In genomic region chr17:496761-497586, GRCh38 we compare ENCODE assay signal across 16 cellular contexts. TPM values are rescaled to one million over a fixed set of nuclear protein-coding genes. Genes with fewer than 3 reads are reported as not detected.
DNase-seq lines count a peak whose midpoint lies in the region; ATAC-seq and TF ChIP-seq lines count a peak whose summit lies in the region.
"Had no signal": no experiment of that assay in that cellular context is flagged by ENCODE, and none has a peak within 500 bp of the region (broad histone marks: within the 10 kb centered on the region; RNA-seq: fewer than 3 reads in every experiment).

No MANE protein-coding gene starts in this region.

- TF ChIP-seq CTCF in AG04449 (IDR thresholded peaks at IDR 0.05; ENCODE audit: insufficient read depth, low read length, missing control alignments) (no peak), MM.1S (IDR thresholded peaks at IDR 0.05; ENCODE audit: low read length) (no peak), foreskin keratinocyte (conservative IDR thresholded peaks at IDR 0.05) (no peak), RWPE1 (conservative IDR thresholded peaks at IDR 0.05; ENCODE audit: low read depth) (no peak)
- TF ChIP-seq CTCF in CD4-positive, alpha-beta T cell (IDR thresholded peaks at IDR 0.05): no peak

- H3K36me3 ChIP-seq in MM.1S (replicated peaks; ENCODE audit: insufficient read depth, low read length): no peaks in the 10 kb centered on the region
- H3K36me3 ChIP-seq: heart right ventricle, SJCRH30 had no signal

- no peaks in the 10 kb centered on the region for H3K9me3 Mint-ChIP-seq in CD4-positive, alpha-beta T cell
- no peaks in the 10 kb centered on the region for H3K9me3 Mint-ChIP-seq in stimulated activated effector memory CD8-positive, alpha-beta T cell treated with anti-CD3 and anti-CD28 coated beads, Interleukin-12 subunit alpha, Interleukin-12 subunit beta, amount 100 ng/mL, for 72 hours
- H3K9me3 Mint-ChIP-seq: nephron had no signal

- peak overlapping the region; percentile 18; the same call in 1 of the 2 replicates for H3K4me3 ChIP-seq in AG04449 (ENCODE audit: low read depth, low read length)
- H3K4me3 ChIP-seq in MM.1S (ENCODE audit: low read length): peak overlapping the region; percentile 18; the same call in 1 of the 2 replicates
- H3K4me3 ChIP-seq: heart right ventricle, SJCRH30 had no signal

- H4K20me1 ChIP-seq in MM.1S (ENCODE audit: insufficient read depth, low read length): no peaks in the 10 kb centered on the region

- H3K27me3 ChIP-seq in CD4-positive, alpha-beta T cell (ENCODE audit: control insufficient read depth, insufficient read depth, low read length): no peaks in the 10 kb centered on the region
- peaks cover 31% of the 10 kb centered on the region for H3K27me3 ChIP-seq in MM.1S (replicated peaks; ENCODE audit: insufficient read depth, low read length)
- peaks cover 22% of the 10 kb centered on the region for H3K27me3 ChIP-seq in foreskin keratinocyte
- H3K27me3 ChIP-seq: heart right ventricle, SJCRH30 had no signal

- peaks cover 38% of the 10 kb centered on the region for H3K4me1 Mint-ChIP-seq in CD4-positive, alpha-beta T cell (ENCODE audit: low read depth)
- peaks cover 20% of the 10 kb centered on the region for H3K4me1 Mint-ChIP-seq in stimulated activated effector memory CD8-positive, alpha-beta T cell treated with anti-CD3 and anti-CD28 coated beads, Interleukin-12 subunit alpha, Interleukin-12 subunit beta, amount 100 ng/mL, for 72 hours

- H2AFZ ChIP-seq in MM.1S (ENCODE audit: low read length): peak overlapping the region; percentile 17; the same call in 1 of the 2 replicates

- H3K27ac ChIP-seq in CD4-positive, alpha-beta T cell (ENCODE audit: low read depth, low read length): no peak overlapping the region
- peak overlapping the region; percentile 19; the same call in 1 of the 2 replicates for H3K27ac ChIP-seq in MM.1S (ENCODE audit: low read length)
- no peak overlapping the region for H3K27ac ChIP-seq in foreskin keratinocyte
- H3K27ac ChIP-seq in RWPE1: no peak overlapping the region
- H3K27ac ChIP-seq: heart right ventricle, SJCRH30 had no signal

- H3K79me2 ChIP-seq in MM.1S (ENCODE audit: low read length): no peaks in the 10 kb centered on the region

- POLR2A ChIA-PET in AG04449 (lab: Yijun Ruan, JAX) (interaction anchor here (0.8 to 1.4 kb wide), 3 partner anchors 14 to 195 kb away, joined by 3 to 6 read pairs (median 3); no protein-coding TSS in a partner anchor), RWPE1 (lab: Yijun Ruan, JAX; ENCODE audit: low non-redundant PET) (no interaction called here)
- POLR2A ChIA-PET in CD4-positive, alpha-beta T cell (lab: Charles Lee): no interaction called here

- H3K36me3 Mint-ChIP-seq in CD4-positive, alpha-beta T cell (ENCODE audit: low read depth): peaks cover 9% of the 10 kb centered on the region
- H3K36me3 Mint-ChIP-seq in stimulated activated effector memory CD8-positive, alpha-beta T cell treated with anti-CD3 and anti-CD28 coated beads, Interleukin-12 subunit alpha, Interleukin-12 subunit beta, amount 100 ng/mL, for 72 hours: peaks cover 4% of the 10 kb centered on the region

- peaks cover 11% of the 10 kb centered on the region for H3K4me1 ChIP-seq in MM.1S (ENCODE audit: low read length)
- no peaks in the 10 kb centered on the region for H3K4me1 ChIP-seq in foreskin keratinocyte
- H3K4me1 ChIP-seq: SJCRH30 had no signal

- peak overlapping the region; percentile 72 for H3K27ac Mint-ChIP-seq in CD4-positive, alpha-beta T cell
- H3K27ac Mint-ChIP-seq in stimulated activated effector memory CD8-positive, alpha-beta T cell treated with anti-CD3 and anti-CD28 coated beads, Interleukin-12 subunit alpha, Interleukin-12 subunit beta, amount 100 ng/mL, for 72 hours: no peak overlapping the region

- no peaks in the 10 kb centered on the region for H3K9me3 ChIP-seq in CD4-positive, alpha-beta T cell (ENCODE audit: control insufficient read depth, low read length)
- H3K9me3 ChIP-seq in MM.1S (replicated peaks; ENCODE audit: insufficient read depth, low read length): no peaks in the 10 kb centered on the region
- H3K9me3 ChIP-seq: heart right ventricle, SJCRH30 had no signal

- CTCF ChIA-PET in AG04449 (lab: Yijun Ruan, JAX): interaction anchor here (1.2 to 2.6 kb wide), 2 partner anchors 199 to 203 kb away, joined by 3 to 10 read pairs; no protein-coding TSS in a partner anchor
- CTCF ChIA-PET in CD4-positive, alpha-beta T cell (lab: Charles Lee): no interaction called here
- CTCF ChIA-PET in RWPE1 (lab: Yijun Ruan, JAX): interaction anchor here (1.5 kb wide), 1 partner anchor 85 kb away, joined by 10 read pairs; no protein-coding TSS in a partner anchor

- intact Hi-C loops in CD4-positive, alpha-beta T cell (cut with DNase I, micrococcal nuclease): no loop called here

- H3K4me3 Mint-ChIP-seq in CD4-positive, alpha-beta T cell: peak overlapping the region; percentile 56
- H3K4me3 Mint-ChIP-seq in stimulated activated effector memory CD8-positive, alpha-beta T cell treated with anti-CD3 and anti-CD28 coated beads, Interleukin-12 subunit alpha, Interleukin-12 subunit beta, amount 100 ng/mL, for 72 hours: no peak overlapping the region
- H3K4me3 Mint-ChIP-seq: nephron had no signal

- H3F3A ChIP-seq in MM.1S (ENCODE audit: insufficient read depth, low read length): no peaks in the 10 kb centered on the region

- DNase-seq in AG04449 (ENCODE audit: low read depth, low spot score): no peak
- no peak for DNase-seq in CD4-positive, alpha-beta T cell
- DNase-seq in MM.1S: peak; percentile 33
- DNase-seq in foreskin keratinocyte: no peak
- DNase-seq in RWPE1 (ENCODE audit: low spot score): no peak
- DNase-seq in stimulated activated effector memory CD8-positive, alpha-beta T cell treated with anti-CD3 and anti-CD28 coated beads, Interleukin-12 subunit alpha, Interleukin-12 subunit beta, amount 100 ng/mL, for 72 hours (ENCODE audit: low spot score in 2 of 2): no peak
- DNase-seq: activated effector memory CD4-positive, alpha-beta T cell treated with anti-CD3 and anti-CD28 coated beads, Interleukin-2, amount 50 U/mL, for 16 hours; cerebellar nuclear complex; heart right ventricle; KG1; NCI-H1930; NCI-H748 treated with DMSO at 0.1 percent for 48 hours; SJCRH30 had no signal

- peak overlapping the region; percentile 60 for H3K4me2 ChIP-seq in MM.1S (ENCODE audit: low read depth, low read length)

- no peaks in the 10 kb centered on the region for H3K27me3 Mint-ChIP-seq in CD4-positive, alpha-beta T cell

- H3K9me2 ChIP-seq in MM.1S (replicated peaks; ENCODE audit: insufficient read depth, low read length): no peaks in the 10 kb centered on the region

- no peak overlapping the region for H3K9ac ChIP-seq in MM.1S (ENCODE audit: low read length)

- no peak for ATAC-seq in CD4-positive, alpha-beta T cell (ENCODE audit: poor library complexity)
- ATAC-seq in foreskin keratinocyte (peak; percentile 38), HG03342 (IDR thresholded peaks at IDR 0.05; ENCODE audit: unreplicated experiment) (no peak), HG03280 (IDR thresholded peaks at IDR 0.05; ENCODE audit: unreplicated experiment) (no peak)
- no peak for ATAC-seq in stimulated activated effector memory CD8-positive, alpha-beta T cell treated with anti-CD3 and anti-CD28 coated beads, Interleukin-12 subunit alpha, Interleukin-12 subunit beta, amount 100 ng/mL, for 72 hours
- ATAC-seq: heart right ventricle had no signal

RNA-seq across cellular contexts. Expression of gene RFLNB, which starts 51.2 kb away (rescaled TPM):
- 10 to 100 TPM; 28.5 to 28.7 TPM for total RNA-seq in CD4-positive, alpha-beta T cell
- 14.5 and 19.7 TPM in 2 replicates for total RNA-seq in foreskin keratinocyte
- polyA plus RNA-seq in foreskin keratinocyte: 8.7 and 11.3 TPM in 2 replicates
